ENCODE assay signal across 2 cellular contexts in the genomic region with DNA sequence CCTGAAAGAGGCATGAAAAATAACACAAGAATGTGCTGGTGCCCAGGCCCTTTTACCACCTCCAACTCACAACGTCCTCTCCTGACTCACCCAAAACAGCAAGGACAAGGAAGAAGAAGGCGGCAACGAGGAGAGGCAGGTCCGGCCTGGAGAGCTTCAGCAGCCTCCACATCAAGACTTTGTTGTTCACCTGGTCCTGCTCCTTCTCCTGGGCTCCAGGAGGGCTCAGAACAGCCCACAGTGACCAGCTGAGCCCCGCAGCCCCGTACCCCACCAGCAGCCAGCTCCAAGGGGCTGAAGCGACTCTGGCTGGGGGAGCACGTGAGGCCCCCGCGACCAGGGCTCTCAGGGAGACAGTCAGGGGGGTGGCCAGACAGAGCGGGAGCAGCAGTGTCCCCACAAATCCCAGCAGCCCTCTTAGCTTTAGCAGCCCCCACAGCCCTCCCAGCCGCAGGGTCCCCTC.
TF ChIP-seq lines count a peak whose summit lies in the region.

No MANE protein-coding gene starts in this region.

TF ChIP-seq in HEK293, 187 proteins besides CTCF, POLR2A, EP300 and RAD21 (continued from another document and continues in another):
- TF ChIP-seq PRDM10 (tag by site-specific recombination; IDR thresholded peaks at IDR 0.05) (no peak), ZNF660 (tag by site-specific recombination; IDR thresholded peaks at IDR 0.05) (no peak), ZBTB48 (tag by site-specific recombination; IDR thresholded peaks at IDR 0.05) (0 out of 2 replicates have a peak, but pooled peaks have one; percentile 40), ZNF561 (tag by site-specific recombination; IDR thresholded peaks at IDR 0.05; ENCODE audit: borderline replicate concordance) (0 out of 2 replicates have a peak, but pooled peaks have one; percentile 35), ZNF211 (tag by site-specific recombination; IDR thresholded peaks at IDR 0.05; ENCODE audit: low read depth) (no peak), ZNF324 (tag by site-specific recombination; IDR thresholded peaks at IDR 0.05) (0 out of 2 replicates have a peak, but pooled peaks have one; percentile 17), ZSCAN4 (tag by site-specific recombination; IDR thresholded peaks at IDR 0.05) (no peak), GLIS2 (tag by site-specific recombination; IDR thresholded peaks at IDR 0.05) (peak; percentile 80; the same call in 1 of the 2 replicates), ZBTB10 (tag by site-specific recombination; IDR thresholded peaks at IDR 0.05) (0 out of 2 replicates have a peak, but pooled peaks have one; percentile 29), PRDM1 (tag by site-specific recombination; IDR thresholded peaks at IDR 0.05) (no peak), ZNF521 (tag by site-specific recombination; IDR thresholded peaks at IDR 0.05) (no peak), HOXC10 (CRISPR knock-in tag; IDR thresholded peaks at IDR 0.05) (no peak), ZXDB (tag by site-specific recombination; IDR thresholded peaks at IDR 0.05) (no peak), ZNF174 (tag by site-specific recombination; IDR thresholded peaks at IDR 0.05) (no peak)
- TF ChIP-seq, protein P1, sequence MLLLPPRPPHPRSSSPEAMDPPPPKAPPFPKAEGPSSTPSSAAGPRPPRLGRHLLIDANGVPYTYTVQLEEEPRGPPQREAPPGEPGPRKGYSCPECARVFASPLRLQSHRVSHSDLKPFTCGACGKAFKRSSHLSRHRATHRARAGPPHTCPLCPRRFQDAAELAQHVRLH (tag by site-specific recombination; IDR thresholded peaks at IDR 0.05), result no peak
- TF ChIP-seq, protein P2, sequence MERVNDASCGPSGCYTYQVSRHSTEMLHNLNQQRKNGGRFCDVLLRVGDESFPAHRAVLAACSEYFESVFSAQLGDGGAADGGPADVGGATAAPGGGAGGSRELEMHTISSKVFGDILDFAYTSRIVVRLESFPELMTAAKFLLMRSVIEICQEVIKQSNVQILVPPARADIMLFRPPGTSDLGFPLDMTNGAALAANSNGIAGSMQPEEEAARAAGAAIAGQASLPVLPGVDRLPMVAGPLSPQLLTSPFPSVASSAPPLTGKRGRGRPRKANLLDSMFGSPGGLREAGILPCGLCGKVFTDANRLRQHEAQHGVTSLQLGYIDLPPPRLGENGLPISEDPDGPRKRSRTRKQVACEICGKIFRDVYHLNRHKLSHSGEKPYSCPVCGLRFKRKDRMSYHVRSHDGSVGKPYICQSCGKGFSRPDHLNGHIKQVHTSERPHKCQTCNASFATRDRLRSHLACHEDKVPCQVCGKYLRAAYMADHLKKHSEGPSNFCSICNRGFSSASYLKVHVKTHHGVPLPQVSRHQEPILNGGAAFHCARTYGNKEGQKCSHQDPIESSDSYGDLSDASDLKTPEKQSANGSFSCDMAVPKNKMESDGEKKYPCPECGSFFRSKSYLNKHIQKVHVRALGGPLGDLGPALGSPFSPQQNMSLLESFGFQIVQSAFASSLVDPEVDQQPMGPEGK (tag by site-specific recombination; IDR thresholded peaks at IDR 0.05), result peak; percentile 46; the same call in 1 of the 2 replicates

TF ChIP-seq in HepG2, 621 proteins besides CTCF, POLR2A, EP300 and RAD21 (continued from another document):
- TF ChIP-seq, protein P3, sequence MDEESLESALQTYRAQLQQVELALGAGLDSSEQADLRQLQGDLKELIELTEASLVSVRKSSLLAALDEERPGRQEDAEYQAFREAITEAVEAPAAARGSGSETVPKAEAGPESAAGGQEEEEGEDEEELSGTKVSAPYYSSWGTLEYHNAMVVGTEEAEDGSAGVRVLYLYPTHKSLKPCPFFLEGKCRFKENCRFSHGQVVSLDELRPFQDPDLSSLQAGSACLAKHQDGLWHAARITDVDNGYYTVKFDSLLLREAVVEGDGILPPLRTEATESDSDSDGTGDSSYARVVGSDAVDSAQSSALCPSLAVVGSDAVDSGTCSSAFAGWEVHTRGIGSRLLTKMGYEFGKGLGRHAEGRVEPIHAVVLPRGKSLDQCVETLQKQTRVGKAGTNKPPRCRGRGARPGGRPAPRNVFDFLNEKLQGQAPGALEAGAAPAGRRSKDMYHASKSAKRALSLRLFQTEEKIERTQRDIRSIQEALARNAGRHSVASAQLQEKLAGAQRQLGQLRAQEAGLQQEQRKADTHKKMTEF (CRISPR knock-in tag; IDR thresholded peaks at IDR 0.05), result no peak
- TF ChIP-seq RFXAP (CRISPR knock-in tag; IDR thresholded peaks at IDR 0.05; ENCODE audit: borderline replicate concordance), result no peak
- TF ChIP-seq GZF1 (CRISPR knock-in tag; IDR thresholded peaks at IDR 0.05), result peak; percentile 35; the same call in 1 of the 2 replicates
- TF ChIP-seq ZNF407 (CRISPR knock-in tag; IDR thresholded peaks at IDR 0.05; ENCODE audit: not compliant biosample characterization), result peak; percentile 73
- TF ChIP-seq SPEN (CRISPR knock-in tag; IDR thresholded peaks at IDR 0.05; ENCODE audit: low read depth), result peak; percentile 45; the same call in 1 of the 2 replicates
- TF ChIP-seq, protein P4, sequence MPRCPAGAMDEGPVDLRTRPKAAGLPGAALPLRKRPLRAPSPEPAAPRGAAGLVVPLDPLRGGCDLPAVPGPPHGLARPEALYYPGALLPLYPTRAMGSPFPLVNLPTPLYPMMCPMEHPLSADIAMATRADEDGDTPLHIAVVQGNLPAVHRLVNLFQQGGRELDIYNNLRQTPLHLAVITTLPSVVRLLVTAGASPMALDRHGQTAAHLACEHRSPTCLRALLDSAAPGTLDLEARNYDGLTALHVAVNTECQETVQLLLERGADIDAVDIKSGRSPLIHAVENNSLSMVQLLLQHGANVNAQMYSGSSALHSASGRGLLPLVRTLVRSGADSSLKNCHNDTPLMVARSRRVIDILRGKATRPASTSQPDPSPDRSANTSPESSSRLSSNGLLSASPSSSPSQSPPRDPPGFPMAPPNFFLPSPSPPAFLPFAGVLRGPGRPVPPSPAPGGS (CRISPR knock-in tag; IDR thresholded peaks at IDR 0.05), result peak; percentile 56; the same call in 1 of the 2 replicates
- no peak for TF ChIP-seq ZSCAN20 (CRISPR knock-in tag; IDR thresholded peaks at IDR 0.05; ENCODE audit: borderline replicate concordance)
- no peak for TF ChIP-seq PHB2 (IDR thresholded peaks at IDR 0.05; ENCODE audit: partially characterized antibody)
- no peak for TF ChIP-seq DNMT1 (CRISPR knock-in tag; IDR thresholded peaks at IDR 0.05)
- 0 out of 2 replicates have a peak, but pooled peaks have one; percentile 33 for TF ChIP-seq ZNF724P (CRISPR knock-in tag; IDR thresholded peaks at IDR 0.05; ENCODE audit: borderline replicate concordance)
- TF ChIP-seq ZFYVE20 (CRISPR knock-in tag; IDR thresholded peaks at IDR 0.05; ENCODE audit: borderline replicate concordance, low read depth), result 0 out of 2 replicates have a peak, but pooled peaks have one; percentile 33
- no peak for TF ChIP-seq ZFY (CRISPR knock-in tag; IDR thresholded peaks at IDR 0.05)
- TF ChIP-seq ZNF782 (CRISPR knock-in tag; IDR thresholded peaks at IDR 0.05; ENCODE audit: borderline replicate concordance), result 0 out of 2 replicates have a peak, but pooled peaks have one; percentile 82
- TF ChIP-seq ATF7-NPFF (CRISPR knock-in tag; IDR thresholded peaks at IDR 0.05; ENCODE audit: low read depth), result peak; percentile 4; the same call in 1 of the 2 replicates
- TF ChIP-seq NFATC3 (CRISPR knock-in tag; IDR thresholded peaks at IDR 0.05), result 0 out of 2 replicates have a peak, but pooled peaks have one; percentile 19
- TF ChIP-seq GLI4 (CRISPR knock-in tag; IDR thresholded peaks at IDR 0.05; ENCODE audit: borderline replicate concordance), result 0 out of 2 replicates have a peak, but pooled peaks have one; percentile 74
- 0 out of 2 replicates have a peak, but pooled peaks have one; percentile 18 for TF ChIP-seq MEIS1 (CRISPR knock-in tag; IDR thresholded peaks at IDR 0.05; ENCODE audit: borderline replicate concordance)
- peak; percentile 72 for TF ChIP-seq IKZF4 (CRISPR knock-in tag; IDR thresholded peaks at IDR 0.05; ENCODE audit: borderline replicate concordance, low read depth, not compliant biosample characterization)
- TF ChIP-seq, protein P2 (CRISPR knock-in tag; IDR thresholded peaks at IDR 0.05), result peak; percentile 72
- 0 out of 2 replicates have a peak, but pooled peaks have one; percentile 35 for TF ChIP-seq NFKB2 (CRISPR knock-in tag; IDR thresholded peaks at IDR 0.05; ENCODE audit: borderline replicate concordance)
